In genomic region chr12:2693204-2693860, GRCh38 we compare ENCODE assay signal across 10 cellular contexts.
DNase-seq lines count a peak whose midpoint lies in the region; TF ChIP-seq lines count a peak whose summit lies in the region.
"Had no signal": no experiment of that assay in that cellular context is flagged by ENCODE, and none has a peak within 500 bp of the region (broad histone marks: within the 10 kb centered on the region; RNA-seq: fewer than 3 reads in every experiment).

No MANE protein-coding gene starts in this region.

- no peak overlapping the region for H3K27ac Mint-ChIP-seq in activated naive CD4-positive, alpha-beta T cell treated with anti-CD3 and anti-CD28 coated beads for 36 hours
- peak overlapping the region; percentile 4 for H3K27ac Mint-ChIP-seq in activated naive CD8-positive, alpha-beta T cell treated with anti-CD3 and anti-CD28 coated beads for 36 hours

- peaks cover 8% of the 10 kb centered on the region for H3K27me3 Mint-ChIP-seq in activated naive CD4-positive, alpha-beta T cell treated with anti-CD3 and anti-CD28 coated beads for 36 hours (ENCODE audit: low read depth)
- peaks cover 4% of the 10 kb centered on the region for H3K27me3 Mint-ChIP-seq in activated naive CD8-positive, alpha-beta T cell treated with anti-CD3 and anti-CD28 coated beads for 36 hours

- H4K20me1 ChIP-seq in Karpas-422 (ENCODE audit: insufficient read depth, low read depth, low read length) (no peaks in the 10 kb centered on the region), osteoblast (ENCODE audit: insufficient read depth, low read length) (peaks cover 3% of the 10 kb centered on the region)

- CTCF ChIA-PET in activated naive CD4-positive, alpha-beta T cell treated with anti-CD3 and anti-CD28 coated beads for 36 hours (lab: Charles Lee), result interaction anchor here (1.3 kb wide), 1 partner anchor 91 kb away, joined by 4 read pairs; no protein-coding TSS in a partner anchor

- H3K4me3 ChIP-seq in Karpas-422 (ENCODE audit: low read length) (peak overlapping the region; percentile 19; the same call in 1 of the 2 replicates), osteoblast (ENCODE audit: insufficient read depth, low read length) (no peak overlapping the region)
- H3K4me3 ChIP-seq: thyroid gland had no signal

- no peaks in the 10 kb centered on the region for H3K9me2 ChIP-seq in Karpas-422 (replicated peaks; ENCODE audit: insufficient read depth, low read length)

- peak overlapping the region; percentile 68 for H2AFZ ChIP-seq in Karpas-422 (ENCODE audit: low read length)
- no peak overlapping the region for H2AFZ ChIP-seq in osteoblast (ENCODE audit: low read length)

- H3K79me2 ChIP-seq in Karpas-422 (ENCODE audit: low read length) (no peaks in the 10 kb centered on the region), osteoblast (ENCODE audit: insufficient read depth, low read length) (no peaks in the 10 kb centered on the region)

- no peak for TF ChIP-seq CTCF in osteoblast (IDR thresholded peaks at IDR 0.05; ENCODE audit: extremely low read depth, low read depth, low read length)

- H3K4me2 ChIP-seq in Karpas-422 (ENCODE audit: low read depth, low read length, poor library complexity, severe bottlenecking) (peak overlapping the region; percentile 66), osteoblast (ENCODE audit: insufficient read depth, low read length) (no peak overlapping the region)

- H3K27ac ChIP-seq in Karpas-422 (ENCODE audit: low read length) (no peak overlapping the region), osteoblast (ENCODE audit: low read depth, low read length) (no peak overlapping the region)
- H3K27ac ChIP-seq: thyroid gland had no signal

- no peak overlapping the region for H3K9ac ChIP-seq in Karpas-422 (ENCODE audit: low read length)

- H3K4me3 Mint-ChIP-seq in activated naive CD4-positive, alpha-beta T cell treated with anti-CD3 and anti-CD28 coated beads for 36 hours, result peak overlapping the region; percentile 27
- H3K4me3 Mint-ChIP-seq in activated naive CD8-positive, alpha-beta T cell treated with anti-CD3 and anti-CD28 coated beads for 36 hours, result no peak overlapping the region

- intact Hi-C loops in activated naive CD4-positive, alpha-beta T cell treated with anti-CD3 and anti-CD28 coated beads for 36 hours (cut with micrococcal nuclease), result loop anchor here (5.0 kb wide), 3 partner anchors 184 to 641 kb away; partner anchors contain the start of genes CACNA1C, FOXM1, RHNO1 and TULP3

- H3K36me3 Mint-ChIP-seq in activated naive CD4-positive, alpha-beta T cell treated with anti-CD3 and anti-CD28 coated beads for 36 hours (ENCODE audit: low read depth), result no peaks in the 10 kb centered on the region
- H3K36me3 Mint-ChIP-seq in activated naive CD8-positive, alpha-beta T cell treated with anti-CD3 and anti-CD28 coated beads for 36 hours, result no peaks in the 10 kb centered on the region

- DNase-seq in activated naive CD4-positive, alpha-beta T cell treated with anti-CD3 and anti-CD28 coated beads for 36 hours, result no peak
- DNase-seq in activated naive CD4-positive, alpha-beta T cell treated with Interleukin-2 at 50 U/mL for 16 hours, result no peak
- DNase-seq in Karpas-422 (peak; percentile 77), osteoblast (ENCODE audit: insufficient read length, low spot score, missing footprints) (peak; percentile 11), COLO829 (ENCODE audit: low spot score) (no peak), GM19238 (ENCODE audit: insufficient read length, low spot score) (no peak), NK-92 (lab: John Stamatoyannopoulos, UW; ENCODE audit: unreplicated experiment) (no peak)
- no peak for DNase-seq in activated naive CD8-positive, alpha-beta T cell treated with anti-CD3 and anti-CD28 coated beads for 36 hours
- DNase-seq: cerebellar nuclear complex, thyroid gland had no signal

- H3K27me3 ChIP-seq in Karpas-422 (ENCODE audit: low read length), result no peaks in the 10 kb centered on the region
- peaks cover 11% of the 10 kb centered on the region for H3K27me3 ChIP-seq in osteoblast (ENCODE audit: insufficient read depth, low read length)
- H3K27me3 ChIP-seq: thyroid gland had no signal

- H3K4me1 ChIP-seq in Karpas-422 (ENCODE audit: low read length), result peaks cover 33% of the 10 kb centered on the region
- H3K4me1 ChIP-seq in osteoblast (ENCODE audit: insufficient read depth, low read length), result no peaks in the 10 kb centered on the region

- no peaks in the 10 kb centered on the region for H3K9me3 Mint-ChIP-seq in activated naive CD4-positive, alpha-beta T cell treated with anti-CD3 and anti-CD28 coated beads for 36 hours
- H3K9me3 Mint-ChIP-seq in activated naive CD8-positive, alpha-beta T cell treated with anti-CD3 and anti-CD28 coated beads for 36 hours, result no peaks in the 10 kb centered on the region

- H3K9me3 ChIP-seq in Karpas-422 (ENCODE audit: low read length) (no peaks in the 10 kb centered on the region), osteoblast (ENCODE audit: low read depth, low read length) (peaks cover 2% of the 10 kb centered on the region)
- H3K9me3 ChIP-seq: thyroid gland had no signal

- H3K4me1 Mint-ChIP-seq in activated naive CD4-positive, alpha-beta T cell treated with anti-CD3 and anti-CD28 coated beads for 36 hours (ENCODE audit: low read depth), result peaks cover 25% of the 10 kb centered on the region
- H3K4me1 Mint-ChIP-seq in activated naive CD8-positive, alpha-beta T cell treated with anti-CD3 and anti-CD28 coated beads for 36 hours, result peaks cover 36% of the 10 kb centered on the region

- H3K36me3 ChIP-seq in Karpas-422 (ENCODE audit: insufficient read depth, low read length), result no peaks in the 10 kb centered on the region
- no peaks in the 10 kb centered on the region for H3K36me3 ChIP-seq in osteoblast (ENCODE audit: insufficient read depth, low read length)
- H3K36me3 ChIP-seq: thyroid gland had no signal

Comparison
In these comparisons a context has a peak if more than half of its experiments do, and no peak if none do; other contexts are left out.
1. DNase-seq: peak in Karpas-422 (single experiment) and osteoblast (single experiment); none in activated naive CD4-positive, alpha-beta T cell treated with anti-CD3 and anti-CD28 coated beads for 36 hours (single experiment), activated naive CD4-positive, alpha-beta T cell treated with Interleukin-2 at 50 U/mL for 16 hours (single experiment), activated naive CD8-positive, alpha-beta T cell treated with anti-CD3 and anti-CD28 coated beads for 36 hours (single experiment), COLO829 (single experiment), GM19238 (single experiment) and NK-92 (single experiment).